In the genomic region with DNA sequence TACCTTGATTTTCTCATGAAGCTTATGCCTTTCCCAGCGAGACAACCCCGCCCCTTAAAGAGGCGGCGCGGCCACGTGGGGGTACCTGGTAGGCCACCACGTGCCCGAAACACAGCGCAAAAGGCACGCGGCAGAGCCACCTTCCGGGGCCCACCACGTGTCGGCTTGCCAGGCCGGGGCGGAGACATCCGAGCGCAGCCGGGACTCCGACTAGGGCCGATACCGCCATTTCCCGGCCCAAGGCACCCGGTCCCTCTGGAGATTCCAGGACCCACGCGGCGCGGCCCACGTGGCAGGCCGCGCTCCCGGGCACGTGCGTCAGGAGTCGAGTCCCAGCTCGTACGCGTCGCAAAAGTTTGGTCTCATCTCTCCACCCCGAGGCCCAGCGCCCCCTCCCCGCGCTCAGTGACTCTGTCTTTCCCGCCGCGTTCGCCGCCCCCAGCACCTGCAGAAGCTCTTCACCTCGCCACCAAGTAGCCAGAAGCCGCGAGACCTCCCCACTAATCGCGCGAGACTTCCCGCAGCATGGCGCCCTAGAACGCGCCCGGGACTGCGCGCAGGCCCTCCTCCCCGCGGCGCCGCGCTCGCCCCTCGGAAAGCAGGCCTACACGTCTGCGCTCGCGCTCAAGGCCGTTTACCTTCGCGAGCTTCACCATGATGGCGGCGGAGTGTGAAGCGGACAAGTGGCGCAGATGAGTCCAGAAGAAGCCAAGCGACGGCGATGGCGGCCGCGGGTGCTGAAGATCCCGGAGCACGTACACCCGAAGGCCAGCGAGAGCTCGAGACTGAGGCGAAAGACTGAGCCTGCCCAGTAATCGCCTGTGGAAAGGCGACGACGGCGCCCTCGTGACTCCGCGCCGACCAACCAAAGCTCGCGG, we compare ENCODE assay signal across 8 cellular contexts. TPM values are rescaled to one million over a fixed set of nuclear protein-coding genes. Genes with fewer than 3 reads are reported as not detected.
A peak's percentile ranks its signal among the peaks of the same experiment; 100 is the strongest.
DNase-seq lines count a peak whose midpoint lies in the region; ATAC-seq, FAIRE-seq and TF ChIP-seq lines count a peak whose summit lies in the region.

A gene with protein sequence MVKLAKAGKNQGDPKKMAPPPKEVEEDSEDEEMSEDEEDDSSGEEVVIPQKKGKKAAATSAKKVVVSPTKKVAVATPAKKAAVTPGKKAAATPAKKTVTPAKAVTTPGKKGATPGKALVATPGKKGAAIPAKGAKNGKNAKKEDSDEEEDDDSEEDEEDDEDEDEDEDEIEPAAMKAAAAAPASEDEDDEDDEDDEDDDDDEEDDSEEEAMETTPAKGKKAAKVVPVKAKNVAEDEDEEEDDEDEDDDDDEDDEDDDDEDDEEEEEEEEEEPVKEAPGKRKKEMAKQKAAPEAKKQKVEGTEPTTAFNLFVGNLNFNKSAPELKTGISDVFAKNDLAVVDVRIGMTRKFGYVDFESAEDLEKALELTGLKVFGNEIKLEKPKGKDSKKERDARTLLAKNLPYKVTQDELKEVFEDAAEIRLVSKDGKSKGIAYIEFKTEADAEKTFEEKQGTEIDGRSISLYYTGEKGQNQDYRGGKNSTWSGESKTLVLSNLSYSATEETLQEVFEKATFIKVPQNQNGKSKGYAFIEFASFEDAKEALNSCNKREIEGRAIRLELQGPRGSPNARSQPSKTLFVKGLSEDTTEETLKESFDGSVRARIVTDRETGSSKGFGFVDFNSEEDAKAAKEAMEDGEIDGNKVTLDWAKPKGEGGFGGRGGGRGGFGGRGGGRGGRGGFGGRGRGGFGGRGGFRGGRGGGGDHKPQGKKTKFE (minus strand): TSS at position 787 of the 878 bp plus-strand sequence. CDS start 131 bp downstream, at position 656.

- dilution Hi-C loops in mammary epithelial cell (cut with HindIII; ENCODE audit: low sequenced_read_pairs), result no loop called here

- H3K27me3 ChIP-seq in WERI-Rb-1 (ENCODE audit: insufficient read depth, low read depth, severe bottlenecking), result no peaks in the 10 kb centered on the region
- H3K27me3 ChIP-seq in mammary epithelial cell (ENCODE audit: insufficient read depth, low read length), result no peaks in the 10 kb centered on the region

- H3K4me1 ChIP-seq in mammary epithelial cell (ENCODE audit: insufficient read depth, low read length), result peaks cover 19% of the 10 kb centered on the region

- FAIRE-seq in A204.1 (lab: Jason Lieb, UNC), result peak; percentile 6

- TF ChIP-seq CTCF in WERI-Rb-1 (IDR thresholded peaks at IDR 0.05; ENCODE audit: low read depth, low read length), result no peak
- no peak for TF ChIP-seq CTCF in mammary epithelial cell (conservative IDR thresholded peaks at IDR 0.05 in 1 of 2, IDR thresholded peaks at IDR 0.05 in 1 of 2; ENCODE audit: extremely low read depth in 1 of 2, insufficient read depth in 1 of 2, low read depth in 1 of 2, low read length in 2 of 2)

- H3K9me3 ChIP-seq in WERI-Rb-1 (ENCODE audit: severe bottlenecking), result no peaks in the 10 kb centered on the region
- no peaks in the 10 kb centered on the region for H3K9me3 ChIP-seq in mammary epithelial cell (replicated peaks; ENCODE audit: insufficient read depth, low read length)

- peaks cover 18% of the 10 kb centered on the region for H4K20me1 ChIP-seq in mammary epithelial cell (ENCODE audit: insufficient read depth, low read length)

- H3K36me3 ChIP-seq in WERI-Rb-1 (peaks cover 53% of the 10 kb centered on the region), mammary epithelial cell (ENCODE audit: insufficient read depth, low read length) (peaks cover 36% of the 10 kb centered on the region)

- peaks cover 63% of the 10 kb centered on the region for H3K79me2 ChIP-seq in mammary epithelial cell (ENCODE audit: insufficient read depth, low read length)

- peak within 1 kb of the TSS; percentile 96 for H3K4me2 ChIP-seq in mammary epithelial cell (ENCODE audit: insufficient read depth, low read depth, low read length)

- peak within 1 kb of the TSS; percentile 98 for H3K4me3 ChIP-seq in WERI-Rb-1 (ENCODE audit: low read depth, low read length)
- H3K4me3 ChIP-seq in mammary epithelial cell (replicated peaks in 1 of 3; ENCODE audit: insufficient read depth in 1 of 3, low read depth in 2 of 3, low read length in 3 of 3), result peak within 1 kb of the TSS; percentile 95 to 100 (median 96)

- H2AFZ ChIP-seq in mammary epithelial cell (ENCODE audit: low read depth, low read length), result peak within 1 kb of the TSS; percentile 87

- DNase-seq in NCI-H2171 (lab: John Stamatoyannopoulos, UW) (peak; percentile 52), WERI-Rb-1 (peak; percentile 75), mammary epithelial cell (peak; percentile 98), islet precursor cell (peak; percentile 76)
- peak; percentile 76 to 79 for DNase-seq in stimulated activated CD4-positive, alpha-beta T cell treated with anti-CD3 and anti-CD28 coated beads, Interleukin-15, amount 100 ng/mL, for 48 hours (ENCODE audit: low read depth in 2 of 2)

- peak; percentile 80 for ATAC-seq in GM18861 (IDR thresholded peaks at IDR 0.05; ENCODE audit: unreplicated experiment)
- ATAC-seq in HG03097 (IDR thresholded peaks at IDR 0.05; ENCODE audit: low FRiP score, unreplicated experiment), result peak; percentile 87

- WGBS in mammary epithelial cell (ENCODE audit: low coverage, missing lambda C conversion rate), result 3% methylated on average over 15 of the region's 102 CpGs

- in situ Hi-C loops in mammary epithelial cell (cut with MboI; ENCODE audit: low sequenced_read_pairs in 2 of 2), result no loop called here

- CTCF ChIA-PET in mammary epithelial cell (lab: Charles Lee; ENCODE audit: low non-redundant PET), result interaction anchor here (0.6 kb wide), 1 partner anchor 335 kb away, joined by 3 read pairs; no protein-coding TSS in a partner anchor

- BruUV-seq in mammary epithelial cell (replicated peaks; lab: Mats Ljungman, UMichigan), result TSS peak; percentile 58

- peak within 1 kb of the TSS; percentile 96 for H3K9ac ChIP-seq in mammary epithelial cell (ENCODE audit: insufficient read depth, low read length)

- H3K27ac ChIP-seq in WERI-Rb-1, result peak within 1 kb of the TSS; percentile 96
- peak within 1 kb of the TSS; percentile 92 for H3K27ac ChIP-seq in mammary epithelial cell (ENCODE audit: insufficient read depth, low read depth, low read length)

- intact Hi-C loops in mammary epithelial cell (cut with micrococcal nuclease), result loop anchor here (2.0 to 5.0 kb wide), 2 partner anchors 19 to 243 kb away; a partner anchor contains a TSS

RNA-seq across cellular contexts. Expression of the gene that starts here (rescaled TPM):
- total RNA-seq in mammary epithelial cell, result 100 to 1,000 TPM in 1 of 2 donors, 10 to 100 TPM in 1; 98.0 to 671 TPM
- 103 TPM for polyA plus RNA-seq in mammary epithelial cell
- polyA minus RNA-seq in mammary epithelial cell, result 163 TPM

Comparison
In these comparisons a context has a peak if more than half of its experiments do, and no peak if none do; other contexts are left out.
1. Peak in every context shown above with its lines: DNase-seq, ATAC-seq, H3K4me3 ChIP-seq and H3K27ac ChIP-seq.